Comparison of ENCODE assay signal across 16 cellular contexts in the genomic region with DNA sequence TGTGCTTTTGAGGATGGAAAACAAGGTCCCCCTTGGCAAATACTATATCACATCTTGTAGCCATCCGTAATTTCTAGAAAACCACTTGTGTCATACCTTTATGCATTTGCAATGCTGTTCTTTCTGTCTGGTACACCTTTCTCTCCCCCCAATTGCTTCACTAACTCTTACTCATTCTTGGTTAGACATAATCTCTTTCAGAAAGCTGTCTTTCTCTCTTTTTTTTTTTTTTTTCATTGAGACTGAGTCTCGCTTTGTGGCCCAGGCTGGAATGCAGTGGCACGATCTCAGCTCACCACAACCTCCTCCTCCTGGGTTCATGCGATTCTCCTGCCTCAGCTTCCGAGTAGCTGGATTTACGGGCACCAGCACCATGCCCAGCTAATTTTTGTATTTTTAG.
A peak's percentile ranks its signal among the peaks of the same experiment; 100 is the strongest.
DNase-seq lines count a peak whose midpoint lies in the region; ATAC-seq and TF ChIP-seq lines count a peak whose summit lies in the region.
"Had no signal": no experiment of that assay in that cellular context is flagged by ENCODE, and none has a peak within 500 bp of the region (broad histone marks: within the 10 kb centered on the region; RNA-seq: fewer than 3 reads in every experiment).

No MANE protein-coding gene starts in this region.

- H3K4me3 Mint-ChIP-seq in endothelial cell (ENCODE audit: unreplicated experiment), result no peak overlapping the region
- no peak overlapping the region for H3K4me3 Mint-ChIP-seq in neural crest cell
- H3K4me3 Mint-ChIP-seq: CD8-positive, alpha-beta T cell; HFFc6 had no signal

- no peaks in the 10 kb centered on the region for H3K9me3 Mint-ChIP-seq in endothelial cell (ENCODE audit: unreplicated experiment)
- H3K9me3 Mint-ChIP-seq in neural crest cell, result no peaks in the 10 kb centered on the region
- H3K9me3 Mint-ChIP-seq: CD8-positive, alpha-beta T cell; HFFc6 had no signal

- ATAC-seq in HG03521 (IDR thresholded peaks at IDR 0.05; ENCODE audit: unreplicated experiment), result no peak
- ATAC-seq: CD8-positive, alpha-beta T cell; HCT116 had no signal

- TF ChIP-seq CTCF in endothelial cell (IDR thresholded peaks at IDR 0.05; ENCODE audit: unreplicated experiment), result no peak
- TF ChIP-seq CTCF in neural crest cell (conservative IDR thresholded peaks at IDR 0.05), result no peak

- no peaks in the 10 kb centered on the region for H3K27me3 Mint-ChIP-seq in endothelial cell (ENCODE audit: unreplicated experiment)
- no peaks in the 10 kb centered on the region for H3K27me3 Mint-ChIP-seq in neural crest cell (ENCODE audit: low read depth)

- peak overlapping the region; percentile 33 for H3K27ac Mint-ChIP-seq in endothelial cell (ENCODE audit: unreplicated experiment)
- H3K27ac Mint-ChIP-seq in neural crest cell (ENCODE audit: unreplicated experiment), result peak overlapping the region; percentile 12
- H3K27ac Mint-ChIP-seq: CD8-positive, alpha-beta T cell; HFFc6 had no signal

- H3K4me1 Mint-ChIP-seq in endothelial cell (ENCODE audit: unreplicated experiment), result peaks cover 10% of the 10 kb centered on the region
- H3K4me1 Mint-ChIP-seq in neural crest cell, result no peaks in the 10 kb centered on the region

- intact Hi-C loops in cardiac septum (cut with DNase I), result no loop called here

- DNase-seq in M059J (ENCODE audit: low read depth) (peak; percentile 27), amniotic epithelial cell (ENCODE audit: low read depth) (peak; percentile 56), endothelial cell (ENCODE audit: low spot score) (no peak), neural crest cell (ENCODE audit: low read depth, low spot score) (no peak), cardiac septum (ENCODE audit: low spot score) (no peak)
- DNase-seq in stimulated activated CD8-positive, alpha-beta memory T cell treated with anti-CD3 and anti-CD28 coated beads, Interleukin-4, amount 100 ng/mL, for 48 hours, result no peak
- DNase-seq: ACHN; Calu3; CD8-positive, alpha-beta T cell; DMS79 treated with DMSO at 0.1 percent for 48 hours; GF-D8; GOT3; H7; HFFc6 had no signal

- H3K36me3 Mint-ChIP-seq in endothelial cell (ENCODE audit: low read depth, unreplicated experiment), result peaks cover 17% of the 10 kb centered on the region
- H3K36me3 Mint-ChIP-seq in neural crest cell (ENCODE audit: low read depth), result peaks cover 18% of the 10 kb centered on the region

Comparison
In these comparisons a context has a peak if more than half of its experiments do, and no peak if none do; other contexts are left out.
1. DNase-seq: peak in M059J (single experiment) and amniotic epithelial cell (single experiment); none in endothelial cell (single experiment), neural crest cell (single experiment), cardiac septum (single experiment) and stimulated activated CD8-positive, alpha-beta memory T cell treated with anti-CD3 and anti-CD28 coated beads, Interleukin-4, amount 100 ng/mL, for 48 hours (single experiment).